In genomic region chr1:25026757-25027450, GRCh38 we compare ENCODE assay signal across 19 cellular contexts.
DNase-seq lines count a peak whose midpoint lies in the region; ATAC-seq, FAIRE-seq and TF ChIP-seq lines count a peak whose summit lies in the region.
"Had no signal": no experiment of that assay in that cellular context is flagged by ENCODE, and none has a peak within 500 bp of the region (broad histone marks: within the 10 kb centered on the region; RNA-seq: fewer than 3 reads in every experiment).

No MANE protein-coding gene starts in this region.

- no peak overlapping the region for H3K4me3 Mint-ChIP-seq in activated naive CD4-positive, alpha-beta T cell treated with anti-CD3 and anti-CD28 coated beads for 36 hours
- H3K4me3 Mint-ChIP-seq in stimulated activated naive B cell treated with anti-CD40 and anti-IgM and Interleukin-4, amounts not matched to agents 10 μg/mL and 1 μg/mL and 100 μg/mL, for 72 hours, result no peak overlapping the region
- H3K4me3 Mint-ChIP-seq: dendritic cell treated with granulocyte-macrophage colony-stimulating factor and Interleukin-4, amounts not matched to agents 40 ng/mL and 50 ng/mL, for 4 days had no signal

- H3K9me3 Mint-ChIP-seq in activated naive CD4-positive, alpha-beta T cell treated with anti-CD3 and anti-CD28 coated beads for 36 hours, result no peaks in the 10 kb centered on the region
- H3K9me3 Mint-ChIP-seq in activated naive CD4-positive, alpha-beta T cell treated with anti-CD3 and anti-CD28 coated beads, Interleukin-2, amount 50 U/mL, for 72 hours, result no peaks in the 10 kb centered on the region
- H3K9me3 Mint-ChIP-seq in stimulated activated naive B cell treated with anti-CD40 and anti-IgM and Interleukin-4, amounts not matched to agents 10 μg/mL and 1 μg/mL and 100 μg/mL, for 72 hours, result no peaks in the 10 kb centered on the region
- H3K9me3 Mint-ChIP-seq: dendritic cell treated with granulocyte-macrophage colony-stimulating factor and Interleukin-4, amounts not matched to agents 40 ng/mL and 50 ng/mL, for 4 days had no signal

- H4K20me1 ChIP-seq in GM12878 (ENCODE audit: control insufficient read depth, insufficient read depth), result no peaks in the 10 kb centered on the region

- H3K4me1 Mint-ChIP-seq in activated naive CD4-positive, alpha-beta T cell treated with anti-CD3 and anti-CD28 coated beads for 36 hours (ENCODE audit: low read depth), result peaks cover 87% of the 10 kb centered on the region
- H3K4me1 Mint-ChIP-seq in stimulated activated naive B cell treated with anti-CD40 and anti-IgM and Interleukin-4, amounts not matched to agents 10 μg/mL and 1 μg/mL and 100 μg/mL, for 72 hours, result peaks cover 3 to 81% of the 10 kb centered on the region in 2 donors

- peak overlapping the region; percentile 50 for H3K27ac Mint-ChIP-seq in activated naive CD4-positive, alpha-beta T cell treated with anti-CD3 and anti-CD28 coated beads for 36 hours
- peak overlapping the region in 1 of 2 donors; percentile 88 for H3K27ac Mint-ChIP-seq in activated naive CD4-positive, alpha-beta T cell treated with anti-CD3 and anti-CD28 coated beads, Interleukin-2, amount 50 U/mL, for 72 hours
- peak overlapping the region; percentile 57 for H3K27ac Mint-ChIP-seq in stimulated activated naive B cell treated with anti-CD40 and anti-IgM and Interleukin-4, amounts not matched to agents 10 μg/mL and 1 μg/mL and 100 μg/mL, for 72 hours
- H3K27ac Mint-ChIP-seq: progenitor cell of endocrine pancreas had no signal

- ATAC-seq in activated naive CD4-positive, alpha-beta T cell treated with anti-CD3 and anti-CD28 coated beads, Interleukin-2, amount 50 U/mL, for 72 hours, result no peak
- ATAC-seq in GM12878, result no peak
- no peak for ATAC-seq in stimulated activated naive B cell treated with anti-CD40 and anti-IgM and Interleukin-4, amounts not matched to agents 10 μg/mL and 1 μg/mL and 100 μg/mL, for 72 hours (replicated peaks)
- ATAC-seq: heart left ventricle, left cardiac atrium had no signal

- peak overlapping the region; percentile 100 for H3K27ac ChIP-seq in GM12878 (ENCODE audit: control insufficient read depth, insufficient read depth)
- no peak overlapping the region for H3K27ac ChIP-seq in tibial artery
- H3K27ac ChIP-seq: esophagus muscularis mucosa, heart left ventricle had no signal

- no peak for FAIRE-seq in GM12878 (lab: Jason Lieb, UNC)
- FAIRE-seq: TTC549 had no signal

- TF ChIP-seq CTCF in GM12878 (IDR thresholded peaks at IDR 0.05 in 2 of 3, conservative IDR thresholded peaks at IDR 0.05 in 1 of 3; ENCODE audit: control insufficient read depth in 2 of 3, extremely low read depth in 1 of 3, insufficient read depth in 1 of 3, low read depth in 3 of 3, low read length in 3 of 3) (peak in 2 of 3 experiments; percentile 32 to 42; a peak in 3 of 6 replicates), tibial artery (IDR thresholded peaks at IDR 0.05) (no peak)

- H3K27me3 ChIP-seq in NT2/D1 (ENCODE audit: insufficient read depth, insufficient read length) (no peaks in the 10 kb centered on the region), GM12878 (replicated peaks in 1 of 2; ENCODE audit: control insufficient read depth in 2 of 2, insufficient read depth in 2 of 2, low read length in 1 of 2) (no peaks in the 10 kb centered on the region), tibial artery (peaks cover 0 to 67% of the 10 kb centered on the region in 2 donors)
- H3K27me3 ChIP-seq: esophagus muscularis mucosa had no signal

- H3K9ac ChIP-seq in NT2/D1 (ENCODE audit: insufficient read length, low read depth) (peak overlapping the region; percentile 72), GM12878 (ENCODE audit: control insufficient read depth, insufficient read depth, low read length) (peak overlapping the region; percentile 86)

- H3K4me1 ChIP-seq in NT2/D1 (ENCODE audit: insufficient read depth, insufficient read length) (peaks cover 49% of the 10 kb centered on the region), GM12878 (ENCODE audit: control insufficient read depth, insufficient read depth, low read length) (peaks cover 96% of the 10 kb centered on the region), tibial artery (peaks cover 0 to 11% (median 2%) of the 10 kb centered on the region in 4 donors)

- WGBS in GM12878 (ENCODE audit: insufficient coverage, insufficient replicate concordance, low lambda C conversion rate, missing lambda C conversion rate), result 53% methylated on average over 12 of the region's 12 CpGs

- TF ChIP-seq POLR2A in GM12878 (IDR thresholded peaks at IDR 0.05; ENCODE audit: low read depth, low read length), result no peak

- H3K79me2 ChIP-seq in GM12878 (ENCODE audit: control insufficient read depth, insufficient read depth, low read length), result peaks cover 47% of the 10 kb centered on the region

- H3K36me3 Mint-ChIP-seq in activated naive CD4-positive, alpha-beta T cell treated with anti-CD3 and anti-CD28 coated beads for 36 hours (ENCODE audit: low read depth), result peaks cover 2% of the 10 kb centered on the region
- H3K36me3 Mint-ChIP-seq in activated naive CD4-positive, alpha-beta T cell treated with anti-CD3 and anti-CD28 coated beads, Interleukin-2, amount 50 U/mL, for 72 hours, result no peaks in the 10 kb centered on the region
- peaks cover 0 to 2% of the 10 kb centered on the region in 2 donors for H3K36me3 Mint-ChIP-seq in stimulated activated naive B cell treated with anti-CD40 and anti-IgM and Interleukin-4, amounts not matched to agents 10 μg/mL and 1 μg/mL and 100 μg/mL, for 72 hours

- H3K27me3 Mint-ChIP-seq in activated naive CD4-positive, alpha-beta T cell treated with anti-CD3 and anti-CD28 coated beads for 36 hours (ENCODE audit: low read depth), result no peaks in the 10 kb centered on the region
- no peaks in the 10 kb centered on the region for H3K27me3 Mint-ChIP-seq in stimulated activated naive B cell treated with anti-CD40 and anti-IgM and Interleukin-4, amounts not matched to agents 10 μg/mL and 1 μg/mL and 100 μg/mL, for 72 hours

- no TSS peak for BruUV-seq in GM12878 (replicated peaks; lab: Mats Ljungman, UMichigan)

- no peak; a peak in 1 of 4 replicates for TF ChIP-seq EP300 in GM12878 (IDR thresholded peaks at IDR 0.05; ENCODE audit: borderline replicate concordance in 1 of 2, control insufficient read depth in 1 of 2, low read depth in 2 of 2, low read length in 2 of 2)

- peaks cover 17% of the 10 kb centered on the region for H3K9me3 ChIP-seq in NT2/D1 (ENCODE audit: insufficient read depth, low read length)
- H3K9me3 ChIP-seq in GM12878 (replicated peaks; ENCODE audit: control insufficient read depth, insufficient read depth, low read length), result no peaks in the 10 kb centered on the region
- no peaks in the 10 kb centered on the region for H3K9me3 ChIP-seq in tibial artery
- H3K9me3 ChIP-seq: esophagus muscularis mucosa, heart left ventricle, spleen had no signal

- peak overlapping the region; percentile 95 for H3K4me2 ChIP-seq in GM12878 (ENCODE audit: control insufficient read depth, insufficient read depth)

- H3K36me3 ChIP-seq in NT2/D1 (ENCODE audit: insufficient read depth, insufficient read length, low read length) (no peaks in the 10 kb centered on the region), GM12878 (ENCODE audit: control insufficient read depth in 2 of 2, insufficient read depth in 2 of 2, low read length in 1 of 2) (no peaks in the 10 kb centered on the region), tibial artery (no peaks in the 10 kb centered on the region)
- H3K36me3 ChIP-seq: esophagus muscularis mucosa, heart left ventricle, spleen had no signal

- in situ Hi-C loops in GM12878 (cut with MboI), result no loop called here

- H2AFZ ChIP-seq in GM12878 (ENCODE audit: control insufficient read depth, low read depth, low read length), result no peak overlapping the region

- SMC1A ChIA-PET in GM12878 (lab: Charles Lee; ENCODE audit: uncharacterized antibody, unreplicated experiment), result interaction anchor here (0.6 to 10.6 kb wide), 10 partner anchors 8 to 98 kb away, joined by 3 to 205 read pairs (median 4); no protein-coding TSS in a partner anchor

- POLR2A ChIA-PET in GM12878 (lab: Charles Lee), result interaction anchor here (1.0 to 10.8 kb wide), 7 partner anchors 8 to 113 kb away, joined by 3 to 220 read pairs (median 4); no protein-coding TSS in a partner anchor

- RAD21 ChIA-PET in GM12878 (lab: Charles Lee; ENCODE audit: unreplicated experiment), result interaction anchor here (0.8 to 5.8 kb wide), 8 partner anchors 8 to 103 kb away, joined by 3 to 148 read pairs (median 8); partner anchors contain the start of gene RUNX3

- CTCF ChIA-PET in activated naive CD4-positive, alpha-beta T cell treated with anti-CD3 and anti-CD28 coated beads for 36 hours (lab: Charles Lee), result interaction anchor here (0.6 to 3.4 kb wide), 4 partner anchors 10 to 229 kb away, joined by 3 to 21 read pairs (median 4); no protein-coding TSS in a partner anchor
- CTCF ChIA-PET in GM12878 (lab: Yijun Ruan, JAX), result interaction anchor here (0.6 to 9.2 kb wide), 11 partner anchors 10 to 178 kb away, joined by 3 to 152 read pairs (median 5); no protein-coding TSS in a partner anchor

- intact Hi-C loops in activated naive CD4-positive, alpha-beta T cell treated with anti-CD3 and anti-CD28 coated beads for 36 hours (cut with micrococcal nuclease), result no loop called here
- intact Hi-C loops in GM12878 (cut with micrococcal nuclease; ENCODE audit: unreplicated experiment), result no loop called here
- intact Hi-C loops in tibial artery (cut with DNase I; ENCODE audit: low total_unique reads), result no loop called here

- H3K4me3 ChIP-seq in NT2/D1 (ENCODE audit: insufficient read length, low read depth), result no peak overlapping the region
- H3K4me3 ChIP-seq in GM12878, result no peak overlapping the region
- H3K4me3 ChIP-seq in tibial artery, result no peak overlapping the region
- H3K4me3 ChIP-seq: esophagus muscularis mucosa, heart left ventricle, spleen had no signal

- peak; percentile 46 for DNase-seq in activated naive CD4-positive, alpha-beta T cell treated with anti-CD3 and anti-CD28 coated beads for 36 hours
- DNase-seq in activated naive CD4-positive, alpha-beta T cell treated with anti-CD3 and anti-CD28 coated beads, Interleukin-2, amount 50 U/mL, for 72 hours (ENCODE audit: low spot score in 2 of 2), result no peak
- DNase-seq in NT2/D1 (ENCODE audit: low read depth, low spot score) (peak; percentile 76), GM12878 (ENCODE audit: low read depth, low spot score) (no peak), NK-92 (lab: John Stamatoyannopoulos, UW; ENCODE audit: unreplicated experiment) (no peak), NCI-H1048 (lab: John Stamatoyannopoulos, UW) (no peak), tibial artery (no peak)
- no peak for DNase-seq in stimulated activated naive B cell treated with anti-CD40 and anti-IgM and Interleukin-4, amounts not matched to agents 10 μg/mL and 1 μg/mL and 100 μg/mL, for 72 hours
- DNase-seq: amniotic stem cell, Calu3, left cardiac atrium, NCI-H2029, NCI-H69, spleen had no signal

- peak; percentile 44 for TF ChIP-seq RAD21 in GM12878 (IDR thresholded peaks at IDR 0.05; ENCODE audit: insufficient read depth, low read depth, low read length)

TF ChIP-seq in GM12878, 131 proteins besides CTCF, POLR2A, EP300 and RAD21 (continues in another document):
- no peak for TF ChIP-seq MTA3 (IDR thresholded peaks at IDR 0.05; ENCODE audit: borderline replicate concordance, low read length)

Comparison
In these comparisons a context has a peak if more than half of its experiments do, and no peak if none do; other contexts are left out.
1. DNase-seq: peak in activated naive CD4-positive, alpha-beta T cell treated with anti-CD3 and anti-CD28 coated beads for 36 hours (single experiment) and NT2/D1 (single experiment); none in activated naive CD4-positive, alpha-beta T cell treated with anti-CD3 and anti-CD28 coated beads, Interleukin-2, amount 50 U/mL, for 72 hours (0 of 2), GM12878 (single experiment), stimulated activated naive B cell treated with anti-CD40 and anti-IgM and Interleukin-4, amounts not matched to agents 10 μg/mL and 1 μg/mL and 100 μg/mL, for 72 hours (single experiment), NK-92 (single experiment), NCI-H1048 (single experiment) and tibial artery (0 of 2).
2. CTCF ChIP-seq: peak in GM12878 (2 of 3); none in tibial artery (0 of 2).